8 cellular contexts compared by ENCODE assay signal in the genomic region with DNA sequence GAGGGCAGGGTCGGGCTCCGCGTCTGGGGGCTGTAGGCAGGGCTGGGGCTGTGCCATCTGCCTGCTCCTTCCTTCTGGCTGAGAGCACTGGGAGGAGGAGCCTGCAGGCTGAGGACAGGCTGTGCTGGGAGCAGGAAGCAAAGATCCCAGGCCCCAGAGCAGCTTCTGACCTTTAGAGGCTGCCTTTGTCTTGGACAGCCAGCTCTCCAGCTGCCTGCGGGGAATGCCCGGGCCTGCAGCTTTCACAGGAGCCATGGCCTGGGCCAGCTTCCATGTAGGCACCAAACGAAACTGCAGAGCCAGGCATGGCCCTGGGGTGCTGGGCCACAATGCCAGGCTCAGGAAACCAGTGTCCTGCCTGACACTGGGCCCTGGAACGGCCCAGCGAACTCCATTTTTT.
A peak's percentile ranks its signal among the peaks of the same experiment; 100 is the strongest.
DNase-seq lines count a peak whose midpoint lies in the region; TF ChIP-seq lines count a peak whose summit lies in the region.

No MANE protein-coding gene starts in this region.

- peaks cover 9% of the 10 kb centered on the region for H3K36me3 Mint-ChIP-seq in neural crest cell (ENCODE audit: low read depth)
- H3K36me3 Mint-ChIP-seq in activated CD4-positive, alpha-beta T cell treated with anti-CD3 and anti-CD28 coated beads, Interleukin-2, amount 10 ng/mL, durations not matched to agents 24 days and 14 days (ENCODE audit: low read depth), result peaks cover 11% of the 10 kb centered on the region

- H3K4me1 Mint-ChIP-seq in neural crest cell, result peaks cover 14% of the 10 kb centered on the region
- H3K4me1 Mint-ChIP-seq in activated CD4-positive, alpha-beta T cell treated with anti-CD3 and anti-CD28 coated beads, Interleukin-2, amount 10 ng/mL, durations not matched to agents 24 days and 14 days, result no peaks in the 10 kb centered on the region

- CTCF ChIA-PET in RWPE1 (lab: Yijun Ruan, JAX), result no interaction called here

- no peaks in the 10 kb centered on the region for H3K79me2 ChIP-seq in ACC112 (ENCODE audit: control insufficient read depth, insufficient read depth, low read length, unreplicated experiment)

- no peaks in the 10 kb centered on the region for H3K27me3 ChIP-seq in ACC112 (ENCODE audit: insufficient read depth, low read length)

- POLR2A ChIA-PET in RWPE1 (lab: Yijun Ruan, JAX; ENCODE audit: low non-redundant PET), result no interaction called here

- no peak for TF ChIP-seq CTCF in RWPE1 (conservative IDR thresholded peaks at IDR 0.05; ENCODE audit: low read depth)
- TF ChIP-seq CTCF in foreskin fibroblast (IDR thresholded peaks at IDR 0.05; ENCODE audit: low read depth, low read length), result no peak
- TF ChIP-seq CTCF in neural crest cell (conservative IDR thresholded peaks at IDR 0.05), result no peak

- no peaks in the 10 kb centered on the region for H3K36me3 ChIP-seq in ACC112 (ENCODE audit: insufficient read depth, low read length)

- H3K4me1 ChIP-seq in ACC112 (ENCODE audit: control insufficient read depth, insufficient read depth, low read length, unreplicated experiment), result peaks cover 5% of the 10 kb centered on the region

- peak overlapping the region; percentile 98 for H3K27ac Mint-ChIP-seq in neural crest cell (ENCODE audit: unreplicated experiment)
- no peak overlapping the region for H3K27ac Mint-ChIP-seq in activated CD4-positive, alpha-beta T cell treated with anti-CD3 and anti-CD28 coated beads, Interleukin-2, amount 10 ng/mL, durations not matched to agents 24 days and 14 days

- intact Hi-C loops in activated CD4-positive, alpha-beta T cell treated with anti-CD3 and anti-CD28 coated beads, Interleukin-2, amount 10 ng/mL, durations not matched to agents 24 days and 14 days (cut with micrococcal nuclease), result no loop called here

- H3K9me3 Mint-ChIP-seq in neural crest cell, result peaks cover 5% of the 10 kb centered on the region
- H3K9me3 Mint-ChIP-seq in activated CD4-positive, alpha-beta T cell treated with anti-CD3 and anti-CD28 coated beads, Interleukin-2, amount 10 ng/mL, durations not matched to agents 24 days and 14 days, result peaks cover 9% of the 10 kb centered on the region

- peak overlapping the region; percentile 20; the same call in 1 of the 2 replicates for H3K27ac ChIP-seq in ACC112 (ENCODE audit: low read depth, low read length)
- peak overlapping the region; percentile 66 for H3K27ac ChIP-seq in RWPE1

- H3K4me3 ChIP-seq in ACC112 (ENCODE audit: low read depth, low read length), result no peak overlapping the region
- H3K4me3 ChIP-seq in foreskin fibroblast (ENCODE audit: low read depth in 1 of 2, low read length in 2 of 2), result no peak overlapping the region

- no peak overlapping the region for H3K4me3 Mint-ChIP-seq in neural crest cell
- H3K4me3 Mint-ChIP-seq in activated CD4-positive, alpha-beta T cell treated with anti-CD3 and anti-CD28 coated beads, Interleukin-2, amount 10 ng/mL, durations not matched to agents 24 days and 14 days, result no peak overlapping the region

- DNase-seq in RWPE1 (ENCODE audit: low spot score) (no peak), foreskin fibroblast (peak; percentile 54 to 72), neural crest cell (ENCODE audit: low read depth, low spot score) (peak; percentile 51), NCI-H526 treated with DMSO at 0.1 percent for 48 hours (lab: John Stamatoyannopoulos, UW) (no peak), activated gamma-delta T cell treated with Interleukin-2 at 50 U/mL for 16 hours (no peak), dedifferentiated amniotic fluid mesenchymal stem cell (ENCODE audit: extremely low spot score) (no peak)
- DNase-seq in activated CD4-positive, alpha-beta T cell treated with anti-CD3 and anti-CD28 coated beads, Interleukin-2, amount 10 ng/mL, durations not matched to agents 24 days and 14 days, result no peak

- H3K27me3 Mint-ChIP-seq in neural crest cell (ENCODE audit: low read depth), result no peaks in the 10 kb centered on the region
- H3K27me3 Mint-ChIP-seq in activated CD4-positive, alpha-beta T cell treated with anti-CD3 and anti-CD28 coated beads, Interleukin-2, amount 10 ng/mL, durations not matched to agents 24 days and 14 days, result no peaks in the 10 kb centered on the region

- H2AFZ ChIP-seq in ACC112 (ENCODE audit: low read length, unreplicated experiment), result peak overlapping the region; percentile 69

Comparison
In these comparisons a context has a peak if more than half of its experiments do, and no peak if none do; other contexts are left out.
1. DNase-seq: peak in foreskin fibroblast (2 of 2) and neural crest cell (single experiment); none in RWPE1 (single experiment), NCI-H526 treated with DMSO at 0.1 percent for 48 hours (single experiment), activated gamma-delta T cell treated with Interleukin-2 at 50 U/mL for 16 hours (single experiment), dedifferentiated amniotic fluid mesenchymal stem cell (single experiment) and activated CD4-positive, alpha-beta T cell treated with anti-CD3 and anti-CD28 coated beads, Interleukin-2, amount 10 ng/mL, durations not matched to agents 24 days and 14 days (single experiment).